In the genomic region with DNA sequence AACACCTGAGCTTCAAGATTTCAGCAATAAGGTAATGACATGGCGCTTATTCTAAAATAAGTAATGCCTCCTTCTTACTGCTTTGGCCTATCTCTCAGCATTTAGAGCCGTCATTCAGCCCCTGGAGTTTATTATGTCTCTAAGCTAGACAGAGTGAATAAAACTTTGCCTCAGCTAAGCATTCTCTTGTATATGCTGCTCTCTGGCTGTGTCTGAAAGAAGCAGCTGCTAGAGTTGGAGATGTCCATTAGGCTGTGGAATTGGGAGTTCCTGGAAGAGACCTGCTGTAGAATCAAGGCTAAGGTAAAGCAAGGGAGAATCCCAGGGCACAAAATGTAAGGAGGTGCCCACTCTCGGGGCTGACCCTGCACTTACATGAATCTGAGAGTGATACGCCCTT, we compare ENCODE assay signal across 25 cellular contexts. TPM values are rescaled to one million over a fixed set of nuclear protein-coding genes. Genes with fewer than 3 reads are reported as not detected.
A peak's percentile ranks its signal among the peaks of the same experiment; 100 is the strongest.
DNase-seq lines count a peak whose midpoint lies in the region; ATAC-seq and TF ChIP-seq lines count a peak whose summit lies in the region.
"Had no signal": no experiment of that assay in that cellular context is flagged by ENCODE, and none has a peak within 500 bp of the region (broad histone marks: within the 10 kb centered on the region; RNA-seq: fewer than 3 reads in every experiment).

No MANE protein-coding gene starts in this region.

- WGBS in right cardiac atrium, result 58% methylated on average over 4 of the region's 4 CpGs

- TF ChIP-seq CTCF in right atrium auricular region (IDR thresholded peaks at IDR 0.05), result peak in 1 of 2 donors; percentile 42
- TF ChIP-seq CTCF in dorsolateral prefrontal cortex (IDR thresholded peaks at IDR 0.05 in 54 of 56, conservative IDR thresholded peaks at IDR 0.05 in 2 of 56; ENCODE audit: low read depth in 1 of 56, partially characterized antibody in 56 of 56), result peak in 51 of 56 donors; percentile 19 to 77 (median 44)
- peak in 3 of 4 experiments; percentile 35 to 42 (median 39) for TF ChIP-seq CTCF in uterus (IDR thresholded peaks at IDR 0.05)

- H3K9me3 ChIP-seq in right atrium auricular region (no peaks in the 10 kb centered on the region), right cardiac atrium (ENCODE audit: control insufficient read depth, low read length) (no peaks in the 10 kb centered on the region), uterus (no peaks in the 10 kb centered on the region)
- H3K9me3 ChIP-seq: thyroid gland had no signal

- no peak overlapping the region for H3K27ac Mint-ChIP-seq in activated naive CD4-positive, alpha-beta T cell treated with anti-CD3 and anti-CD28 coated beads, Interleukin-2, amount 50 U/mL, for 72 hours
- H3K27ac Mint-ChIP-seq: activated CD8-positive, alpha-beta T cell treated with anti-CD3 and anti-CD28 coated beads for 36 hours; activated naive CD8-positive, alpha-beta T cell treated with anti-CD3 and anti-CD28 coated beads, Interleukin-2, amount 10 ng/mL, durations not matched to agents 7 days and 5 days; mesothelial cell of epicardium; naive thymus-derived CD8-positive, alpha-beta T cell; stimulated activated naive CD8-positive, alpha-beta T cell treated with anti-CD3 and anti-CD28 coated beads, Interleukin-15, amount 100 ng/mL, for 72 hours; T-helper 17 cell had no signal

- H3K9me3 Mint-ChIP-seq in activated naive CD4-positive, alpha-beta T cell treated with anti-CD3 and anti-CD28 coated beads, Interleukin-2, amount 50 U/mL, for 72 hours, result no peaks in the 10 kb centered on the region
- H3K9me3 Mint-ChIP-seq: activated CD8-positive, alpha-beta T cell treated with anti-CD3 and anti-CD28 coated beads for 36 hours; activated naive CD8-positive, alpha-beta T cell treated with anti-CD3 and anti-CD28 coated beads, Interleukin-2, amount 10 ng/mL, durations not matched to agents 7 days and 5 days; mesothelial cell of epicardium; naive thymus-derived CD8-positive, alpha-beta T cell; stimulated activated naive CD8-positive, alpha-beta T cell treated with anti-CD3 and anti-CD28 coated beads, Interleukin-15, amount 100 ng/mL, for 72 hours had no signal

- ATAC-seq in Right ventricle myocardium inferior (peak; percentile 65), right cardiac atrium (peak; percentile 43 to 69)
- no peak for ATAC-seq in activated naive CD4-positive, alpha-beta T cell treated with anti-CD3 and anti-CD28 coated beads, Interleukin-2, amount 50 U/mL, for 72 hours
- ATAC-seq: activated CD8-positive, alpha-beta T cell treated with anti-CD3 and anti-CD28 coated beads for 36 hours; naive thymus-derived CD8-positive, alpha-beta T cell; stimulated activated naive CD8-positive, alpha-beta T cell treated with anti-CD3 and anti-CD28 coated beads, Interleukin-15, amount 100 ng/mL, for 72 hours; T-helper 17 cell had no signal

- no peak for TF ChIP-seq POLR2A in uterus (IDR thresholded peaks at IDR 0.05)

- DNase-seq in Right ventricle myocardium inferior (ENCODE audit: missing footprints) (no peak), right atrium auricular region (ENCODE audit: low spot score) (no peak), dorsolateral prefrontal cortex (no peak), right cardiac atrium (no peak), uterus (no peak), NCI-H1092 treated with DMSO at 0.1 percent for 48 hours (lab: John Stamatoyannopoulos, UW) (no peak)
- no peak for DNase-seq in activated naive CD4-positive, alpha-beta T cell treated with anti-CD3 and anti-CD28 coated beads, Interleukin-2, amount 50 U/mL, for 72 hours (ENCODE audit: low spot score in 2 of 2)
- no peak for DNase-seq in activated CD8-positive, alpha-beta memory T cell treated with anti-CD3 and anti-CD28 coated beads, Interleukin-2, amount 50 U/mL, for 4 hours
- DNase-seq: activated CD4-positive, CD25-positive, alpha-beta regulatory T cell treated with anti-CD3 and anti-CD28 coated beads, Interleukin-2, amount 50 U/mL, for 72 hours; activated CD8-positive, alpha-beta T cell treated with anti-CD3 and anti-CD28 coated beads for 36 hours; activated effector memory CD4-positive, alpha-beta T cell treated with anti-CD3 and anti-CD28 coated beads, Interleukin-2, amount 50 U/mL, for 16 hours; activated naive CD8-positive, alpha-beta T cell treated with anti-CD3 and anti-CD28 coated beads, Interleukin-2, amount 10 ng/mL, durations not matched to agents 7 days and 5 days; central memory CD4-positive, alpha-beta T cell; DMS79; GF-D8; MV-4-11; naive thymus-derived CD8-positive, alpha-beta T cell; NCI-H1694; NCI-H748 treated with DMSO at 0.1 percent for 48 hours; RPMI8226; stimulated activated naive CD8-positive, alpha-beta T cell treated with anti-CD3 and anti-CD28 coated beads, Interleukin-15, amount 100 ng/mL, for 72 hours; T-helper 17 cell; thyroid gland had no signal

- H3K27me3 ChIP-seq in right atrium auricular region, result no peaks in the 10 kb centered on the region
- no peaks in the 10 kb centered on the region for H3K27me3 ChIP-seq in dorsolateral prefrontal cortex
- no peaks in the 10 kb centered on the region for H3K27me3 ChIP-seq in right cardiac atrium (ENCODE audit: control insufficient read depth, insufficient read depth)
- H3K27me3 ChIP-seq in uterus, result no peaks in the 10 kb centered on the region
- H3K27me3 ChIP-seq: thyroid gland had no signal

- H3K4me1 ChIP-seq in right atrium auricular region (no peaks in the 10 kb centered on the region), right cardiac atrium (ENCODE audit: control insufficient read depth, insufficient read depth, low read length) (no peaks in the 10 kb centered on the region), uterus (no peaks in the 10 kb centered on the region)
- H3K4me1 ChIP-seq: thyroid gland had no signal

- intact Hi-C loops in Right ventricle myocardium inferior (cut with DNase I), result no loop called here
- intact Hi-C loops in dorsolateral prefrontal cortex (cut with DNase I), result no loop called here
- intact Hi-C loops in right cardiac atrium (cut with DNase I), result no loop called here
- intact Hi-C loops in uterus (cut with DNase I; ENCODE audit: low total_unique reads), result no loop called here

- no peak overlapping the region for H3K4me3 ChIP-seq in right atrium auricular region
- H3K4me3 ChIP-seq in dorsolateral prefrontal cortex, result no peak overlapping the region
- H3K4me3 ChIP-seq in right cardiac atrium (ENCODE audit: low read length), result no peak overlapping the region
- no peak overlapping the region for H3K4me3 ChIP-seq in uterus
- H3K4me3 ChIP-seq: SK-N-MC, thyroid gland had no signal

- H3K36me3 ChIP-seq in right atrium auricular region (no peaks in the 10 kb centered on the region), uterus (no peaks in the 10 kb centered on the region)
- H3K36me3 ChIP-seq: thyroid gland had no signal

- H3K27ac ChIP-seq in right atrium auricular region (no peak overlapping the region), dorsolateral prefrontal cortex (peak overlapping the region in 29 of 59 donors; percentile 1 to 52 (median 24)), right cardiac atrium (ENCODE audit: low read length) (no peak overlapping the region), uterus (no peak overlapping the region)
- H3K27ac ChIP-seq: SK-N-MC, thyroid gland had no signal

- no peaks in the 10 kb centered on the region for H3K36me3 Mint-ChIP-seq in activated naive CD4-positive, alpha-beta T cell treated with anti-CD3 and anti-CD28 coated beads, Interleukin-2, amount 50 U/mL, for 72 hours
- H3K36me3 Mint-ChIP-seq: activated naive CD8-positive, alpha-beta T cell treated with anti-CD3 and anti-CD28 coated beads, Interleukin-2, amount 10 ng/mL, durations not matched to agents 7 days and 5 days; naive thymus-derived CD8-positive, alpha-beta T cell had no signal

RNA-seq across cellular contexts. Expression of gene TTC12, which starts 35.5 kb away (rescaled TPM):
- total RNA-seq in Right ventricle myocardium inferior (5.3 TPM), right atrium auricular region (1 to 10 TPM; 4.6 to 6.3 TPM), dorsolateral prefrontal cortex (10 to 100 TPM in 99 of 120 experiments, 1 to 10 TPM in 21; 4.3 to 31.8 (median 14.8) TPM), right cardiac atrium (10 to 100 TPM in 2 of 4 donors, 1 to 10 TPM in 2; 5.0 to 10.9 (median 7.9) TPM), uterus (10 to 100 TPM in 2 of 4 donors, 1 to 10 TPM in 2; 2.4 to 27.5 (median 17.1) TPM)
- polyA plus RNA-seq in right cardiac atrium, result 5.0 TPM
- 10 to 100 TPM in 1 of 2 donors, 1 to 10 TPM in 1; 5.4 to 15.7 TPM for total RNA-seq in activated naive CD4-positive, alpha-beta T cell treated with anti-CD3 and anti-CD28 coated beads, Interleukin-2, amount 50 U/mL, for 72 hours

Comparison
In these comparisons a context has a peak if more than half of its experiments do, and no peak if none do; other contexts are left out.
1. ATAC-seq: peak in Right ventricle myocardium inferior (single experiment) and right cardiac atrium (2 of 2); none in activated naive CD4-positive, alpha-beta T cell treated with anti-CD3 and anti-CD28 coated beads, Interleukin-2, amount 50 U/mL, for 72 hours (0 of 2).